21 cellular contexts compared by ENCODE assay signal in genomic region chr6:44373051-44373450, GRCh38. TPM values are rescaled to one million over a fixed set of nuclear protein-coding genes. Genes with fewer than 3 reads are reported as not detected.
"Had no signal": no experiment of that assay in that cellular context is flagged by ENCODE, and none has a peak within 500 bp of the region (broad histone marks: within the 10 kb centered on the region; RNA-seq: fewer than 3 reads in every experiment).

No MANE protein-coding gene starts in this region.

- H3K36me3 ChIP-seq: ascending aorta, lower lobe of right lung, spleen, upper lobe of right lung had no signal

- H3K4me1 ChIP-seq: ascending aorta, lower lobe of right lung, spleen, upper lobe of right lung had no signal

- H3K9me3 ChIP-seq: ascending aorta, lower lobe of right lung, spleen, upper lobe of right lung had no signal

- H3K4me3 ChIP-seq: ascending aorta, lower lobe of right lung, spleen, upper lobe of right lung had no signal

- ATAC-seq: effector memory CD8-positive, alpha-beta T cell; lower lobe of right lung; natural killer cell; stimulated activated naive B cell treated with anti-CD40 and anti-IgM and Interleukin-4, amounts not matched to agents 10 μg/mL and 1 μg/mL and 100 μg/mL, for 72 hours; upper lobe of right lung had no signal

- H3K27ac ChIP-seq: ascending aorta, epithelial cell of prostate, lower lobe of right lung, spleen, upper lobe of right lung had no signal

- DNase-seq: activated CD4-positive, alpha-beta T cell treated with anti-CD3 and anti-CD28 coated beads, Interleukin-2, amount 10 ng/mL, durations not matched to agents 7 days and 5 days; activated CD8-positive, alpha-beta memory T cell treated with anti-CD3 and anti-CD28 coated beads, Interleukin-2, amount 50 U/mL, for 4 hours; activated effector memory CD4-positive, alpha-beta T cell treated with Interleukin-2 at 50 U/mL for 16 hours; activated naive CD4-positive, alpha-beta T cell treated with anti-CD3 and anti-CD28 coated beads, Interleukin-2, amount 10 ng/mL, durations not matched to agents 7 days and 5 days; activated T-cell treated with anti-CD3 and anti-CD28 coated beads, Interleukin-2, amount 50 U/mL, for 48 hours; effector memory CD8-positive, alpha-beta T cell; foreskin fibroblast; glutamatergic neuron; hippocampal formation; lower lobe of right lung; natural killer cell; posterior cingulate gyrus; spleen; stimulated activated CD4-positive, alpha-beta T cell treated with anti-CD3 and anti-CD28 coated beads, Interleukin-4, amount 100 ng/mL, for 4 hours; stimulated activated naive B cell treated with anti-CD40 and anti-IgM and Interleukin-4, amounts not matched to agents 10 μg/mL and 1 μg/mL and 100 μg/mL, for 72 hours; T-helper 1 cell; T1000; upper lobe of right lung had no signal

- H3K27me3 ChIP-seq: ascending aorta, upper lobe of right lung had no signal

RNA-seq across cellular contexts. Expression of gene SPATS1, which starts 30.6 kb away (rescaled TPM):
- polyA plus RNA-seq: adipose tissue, spleen had no signal
